Comparison of ENCODE assay signal across 33 cellular contexts in genomic region chr19:17149393-17150135, GRCh38.
DNase-seq lines count a peak whose midpoint lies in the region; ATAC-seq, FAIRE-seq and TF ChIP-seq lines count a peak whose summit lies in the region.
"Had no signal": no experiment of that assay in that cellular context is flagged by ENCODE, and none has a peak within 500 bp of the region (broad histone marks: within the 10 kb centered on the region; RNA-seq: fewer than 3 reads in every experiment).

No MANE protein-coding gene starts in this region.

- peaks cover 21% of the 10 kb centered on the region for H3K36me3 Mint-ChIP-seq in activated naive CD8-positive, alpha-beta T cell treated with anti-CD3 and anti-CD28 coated beads, Interleukin-2, amount 10 ng/mL, durations not matched to agents 7 days and 5 days
- H3K36me3 Mint-ChIP-seq in activated naive CD8-positive, alpha-beta T cell treated with anti-CD3 and anti-CD28 coated beads for 36 hours, result peaks cover 5% of the 10 kb centered on the region
- peaks cover 56% of the 10 kb centered on the region for H3K36me3 Mint-ChIP-seq in dendritic cell treated with granulocyte-macrophage colony-stimulating factor and Interleukin-4, amounts not matched to agents 40 ng/mL and 50 ng/mL, for 4 days (ENCODE audit: low read depth)
- H3K36me3 Mint-ChIP-seq in progenitor cell of endocrine pancreas (ENCODE audit: insufficient read depth), result peaks cover 13% of the 10 kb centered on the region

- intact Hi-C loops in dendritic cell treated with granulocyte-macrophage colony-stimulating factor and Interleukin-4, amounts not matched to agents 40 ng/mL and 50 ng/mL, for 4 days (cut with micrococcal nuclease), result no loop called here
- intact Hi-C loops in left lung (cut with DNase I), result no loop called here
- intact Hi-C loops in kidney (cut with DNase I), result loop anchor here (10.0 kb wide), 1 partner anchor 75 kb away; the partner anchor contains the start of genes HAUS8 and MYO9B

- TF ChIP-seq CTCF in left lung (IDR thresholded peaks at IDR 0.05) (no peak), progenitor cell of endocrine pancreas (IDR thresholded peaks at IDR 0.05; ENCODE audit: unreplicated experiment) (no peak), kidney (IDR thresholded peaks at IDR 0.05; ENCODE audit: borderline replicate concordance, extremely low read depth, insufficient read depth) (no peak)

- no peak overlapping the region for H3K9ac ChIP-seq in kidney (ENCODE audit: low read length in 2 of 2)

- H3K27me3 Mint-ChIP-seq in activated naive CD8-positive, alpha-beta T cell treated with anti-CD3 and anti-CD28 coated beads, Interleukin-2, amount 10 ng/mL, durations not matched to agents 7 days and 5 days, result no peaks in the 10 kb centered on the region
- no peaks in the 10 kb centered on the region for H3K27me3 Mint-ChIP-seq in activated naive CD8-positive, alpha-beta T cell treated with anti-CD3 and anti-CD28 coated beads for 36 hours
- H3K27me3 Mint-ChIP-seq in dendritic cell treated with granulocyte-macrophage colony-stimulating factor and Interleukin-4, amounts not matched to agents 40 ng/mL and 50 ng/mL, for 4 days, result no peaks in the 10 kb centered on the region
- H3K27me3 Mint-ChIP-seq in progenitor cell of endocrine pancreas, result no peaks in the 10 kb centered on the region
- H3K27me3 Mint-ChIP-seq: activated CD4-positive, alpha-beta memory T cell treated with anti-CD3 and anti-CD28 coated beads for 36 hours; activated naive CD4-positive, alpha-beta T cell treated with anti-CD3 and anti-CD28 coated beads, Interleukin-2, amount 50 U/mL, for 24 hours; CD4-positive, alpha-beta memory T cell; stimulated activated naive CD8-positive, alpha-beta T cell treated with anti-CD3 and anti-CD28 coated beads, Interleukin-15, amount 100 ng/mL, for 72 hours; T-cell had no signal

- H3K27ac ChIP-seq in left lung, result no peak overlapping the region
- H3K27ac ChIP-seq in kidney (ENCODE audit: low read depth in 2 of 2, low read length in 2 of 2), result no peak overlapping the region
- H3K27ac ChIP-seq: ascending aorta, gastroesophageal sphincter, Peyer's patch, SJSA1 had no signal

- no peak for FAIRE-seq in kidney (lab: Jason Lieb, UNC)
- FAIRE-seq: endometrium, GM12891, TTC549 had no signal

- H3K36me3 ChIP-seq in left lung (peaks cover 0 to 86% of the 10 kb centered on the region in 2 donors), kidney (ENCODE audit: control insufficient read depth in 1 of 2, insufficient read depth in 2 of 2, low read length in 2 of 2) (peaks cover 2 to 18% of the 10 kb centered on the region in 2 donors)

- H3K9me3 ChIP-seq in left lung (no peaks in the 10 kb centered on the region), kidney (ENCODE audit: control insufficient read depth in 1 of 2, low read length in 2 of 2) (no peaks in the 10 kb centered on the region)
- H3K9me3 ChIP-seq: ascending aorta, gastroesophageal sphincter, Peyer's patch, SJSA1 had no signal

- peak overlapping the region; percentile 25 for H3K27ac Mint-ChIP-seq in activated naive CD8-positive, alpha-beta T cell treated with anti-CD3 and anti-CD28 coated beads, Interleukin-2, amount 10 ng/mL, durations not matched to agents 7 days and 5 days
- H3K27ac Mint-ChIP-seq in activated naive CD8-positive, alpha-beta T cell treated with anti-CD3 and anti-CD28 coated beads for 36 hours, result no peak overlapping the region
- peak overlapping the region; percentile 36 for H3K27ac Mint-ChIP-seq in dendritic cell treated with granulocyte-macrophage colony-stimulating factor and Interleukin-4, amounts not matched to agents 40 ng/mL and 50 ng/mL, for 4 days
- peak overlapping the region; percentile 67 for H3K27ac Mint-ChIP-seq in progenitor cell of endocrine pancreas
- H3K27ac Mint-ChIP-seq: activated CD4-positive, alpha-beta memory T cell treated with anti-CD3 and anti-CD28 coated beads for 36 hours; activated naive CD4-positive, alpha-beta T cell treated with anti-CD3 and anti-CD28 coated beads, Interleukin-2, amount 50 U/mL, for 24 hours; activated T-helper 2 cell treated with anti-CD3 and anti-CD28 coated beads, Interferon-gamma antibody, Interleukin-2, Interleukin-4, amounts not matched to agents 10 μg/mL and 5 μg/mL and 100 μg/mL, durations not matched to agents 14 hours and 24 hours and 36 hours; T-cell had no signal

- H3K4me1 ChIP-seq in left lung (peaks cover 0 to 5% of the 10 kb centered on the region in 2 donors), kidney (ENCODE audit: control insufficient read depth in 1 of 2, insufficient read depth in 1 of 2, low read depth in 1 of 2, low read length in 2 of 2) (no peaks in the 10 kb centered on the region)
- H3K4me1 ChIP-seq: Peyer's patch, SJSA1 had no signal

- no peak for ATAC-seq in activated naive CD8-positive, alpha-beta T cell treated with anti-CD3 and anti-CD28 coated beads, Interleukin-2, amount 10 ng/mL, durations not matched to agents 7 days and 5 days (ENCODE audit: low read depth)
- peak; percentile 36 for ATAC-seq in left lung
- ATAC-seq in GM19328 (IDR thresholded peaks at IDR 0.05; ENCODE audit: unreplicated experiment), result no peak
- ATAC-seq in HG03175 (IDR thresholded peaks at IDR 0.05; ENCODE audit: unreplicated experiment), result no peak
- ATAC-seq: gastroesophageal sphincter; stimulated activated naive CD8-positive, alpha-beta T cell treated with anti-CD3 and anti-CD28 coated beads, Interleukin-15, amount 100 ng/mL, for 72 hours; T-cell had no signal

- H3K4me3 Mint-ChIP-seq in activated naive CD8-positive, alpha-beta T cell treated with anti-CD3 and anti-CD28 coated beads, Interleukin-2, amount 10 ng/mL, durations not matched to agents 7 days and 5 days, result no peak overlapping the region
- no peak overlapping the region for H3K4me3 Mint-ChIP-seq in activated naive CD8-positive, alpha-beta T cell treated with anti-CD3 and anti-CD28 coated beads for 36 hours
- no peak overlapping the region for H3K4me3 Mint-ChIP-seq in dendritic cell treated with granulocyte-macrophage colony-stimulating factor and Interleukin-4, amounts not matched to agents 40 ng/mL and 50 ng/mL, for 4 days
- H3K4me3 Mint-ChIP-seq in progenitor cell of endocrine pancreas (ENCODE audit: low read depth), result no peak overlapping the region
- H3K4me3 Mint-ChIP-seq: activated CD4-positive, alpha-beta memory T cell treated with anti-CD3 and anti-CD28 coated beads for 36 hours; activated naive CD4-positive, alpha-beta T cell treated with anti-CD3 and anti-CD28 coated beads, Interleukin-2, amount 50 U/mL, for 24 hours; CD4-positive, alpha-beta memory T cell; stimulated activated naive CD8-positive, alpha-beta T cell treated with anti-CD3 and anti-CD28 coated beads, Interleukin-15, amount 100 ng/mL, for 72 hours; T-cell had no signal

- H3K27me3 ChIP-seq in left lung, result no peaks in the 10 kb centered on the region
- H3K27me3 ChIP-seq: ascending aorta, gastroesophageal sphincter, Peyer's patch, SJSA1 had no signal

- peaks cover 6% of the 10 kb centered on the region for H3K4me1 Mint-ChIP-seq in activated naive CD8-positive, alpha-beta T cell treated with anti-CD3 and anti-CD28 coated beads, Interleukin-2, amount 10 ng/mL, durations not matched to agents 7 days and 5 days
- no peaks in the 10 kb centered on the region for H3K4me1 Mint-ChIP-seq in activated naive CD8-positive, alpha-beta T cell treated with anti-CD3 and anti-CD28 coated beads for 36 hours
- H3K4me1 Mint-ChIP-seq in dendritic cell treated with granulocyte-macrophage colony-stimulating factor and Interleukin-4, amounts not matched to agents 40 ng/mL and 50 ng/mL, for 4 days (ENCODE audit: low read depth), result peaks cover 22% of the 10 kb centered on the region
- H3K4me1 Mint-ChIP-seq in progenitor cell of endocrine pancreas (ENCODE audit: low read depth), result no peaks in the 10 kb centered on the region
- H3K4me1 Mint-ChIP-seq: activated naive CD4-positive, alpha-beta T cell treated with anti-CD3 and anti-CD28 coated beads, Interleukin-2, amount 50 U/mL, for 24 hours; CD4-positive, alpha-beta memory T cell; stimulated activated naive CD8-positive, alpha-beta T cell treated with anti-CD3 and anti-CD28 coated beads, Interleukin-15, amount 100 ng/mL, for 72 hours had no signal

- H3K9me3 Mint-ChIP-seq in activated naive CD8-positive, alpha-beta T cell treated with anti-CD3 and anti-CD28 coated beads, Interleukin-2, amount 10 ng/mL, durations not matched to agents 7 days and 5 days, result no peaks in the 10 kb centered on the region
- H3K9me3 Mint-ChIP-seq in activated naive CD8-positive, alpha-beta T cell treated with anti-CD3 and anti-CD28 coated beads for 36 hours, result no peaks in the 10 kb centered on the region
- H3K9me3 Mint-ChIP-seq in dendritic cell treated with granulocyte-macrophage colony-stimulating factor and Interleukin-4, amounts not matched to agents 40 ng/mL and 50 ng/mL, for 4 days, result no peaks in the 10 kb centered on the region
- no peaks in the 10 kb centered on the region for H3K9me3 Mint-ChIP-seq in progenitor cell of endocrine pancreas (ENCODE audit: low read depth)
- H3K9me3 Mint-ChIP-seq: activated CD4-positive, alpha-beta memory T cell treated with anti-CD3 and anti-CD28 coated beads for 36 hours; activated naive CD4-positive, alpha-beta T cell treated with anti-CD3 and anti-CD28 coated beads, Interleukin-2, amount 50 U/mL, for 24 hours; activated T-helper 2 cell treated with anti-CD3 and anti-CD28 coated beads, Interferon-gamma antibody, Interleukin-2, Interleukin-4, amounts not matched to agents 10 μg/mL and 5 μg/mL and 100 μg/mL, durations not matched to agents 14 hours and 24 hours and 36 hours; CD4-positive, alpha-beta memory T cell; stimulated activated naive CD8-positive, alpha-beta T cell treated with anti-CD3 and anti-CD28 coated beads, Interleukin-15, amount 100 ng/mL, for 72 hours; T-cell had no signal

- POLR2A ChIA-PET in activated naive CD8-positive, alpha-beta T cell treated with anti-CD3 and anti-CD28 coated beads, Interleukin-2, amount 10 ng/mL, durations not matched to agents 7 days and 5 days (lab: Charles Lee), result no interaction called here

- no peak overlapping the region for H3K4me3 ChIP-seq in left lung
- no peak overlapping the region for H3K4me3 ChIP-seq in kidney (ENCODE audit: low read length in 2 of 2)
- H3K4me3 ChIP-seq: ascending aorta, gastroesophageal sphincter, Peyer's patch, SJSA1 had no signal

- no peak for DNase-seq in activated naive CD8-positive, alpha-beta T cell treated with anti-CD3 and anti-CD28 coated beads, Interleukin-2, amount 10 ng/mL, durations not matched to agents 7 days and 5 days
- no peak for DNase-seq in activated naive CD8-positive, alpha-beta T cell treated with anti-CD3 and anti-CD28 coated beads for 36 hours
- DNase-seq in left lung, result peak in 1 of 2 donors; percentile 46
- no peak for DNase-seq in progenitor cell of endocrine pancreas (ENCODE audit: low spot score, unreplicated experiment)
- no peak for DNase-seq in kidney
- DNase-seq: 8988T; activated CD4-positive, alpha-beta memory T cell treated with anti-CD3 and anti-CD28 coated beads for 36 hours; activated CD4-positive, CD25-positive, alpha-beta regulatory T cell treated with anti-CD3 and anti-CD28 coated beads, Interleukin-2, amount 50 U/mL, for 72 hours; activated CD8-positive, alpha-beta memory T cell treated with anti-CD3 and anti-CD28 coated beads, Interleukin-2, amount 50 U/mL, for 48 hours; caudate nucleus; CD4-positive, alpha-beta memory T cell; hypothalamus; IMR-90; mammary epithelial cell; NCI-H1092; NCI-H1930; NCI-H2227 treated with DMSO at 0.1 percent for 48 hours; NCI-H69; occipital lobe; Peyer's patch; stimulated activated naive CD8-positive, alpha-beta T cell treated with anti-CD3 and anti-CD28 coated beads, Interleukin-15, amount 100 ng/mL, for 72 hours; T-cell had no signal
